ENCODE assay signal across 21 cellular contexts in genomic region chr17:5877366-5877765, GRCh38.
"Had no signal": no experiment of that assay in that cellular context is flagged by ENCODE, and none has a peak within 500 bp of the region (broad histone marks: within the 10 kb centered on the region; RNA-seq: fewer than 3 reads in every experiment).

No MANE protein-coding gene starts in this region.

- H3K4me3 Mint-ChIP-seq: IgD-negative memory B cell had no signal

- H3K4me1 ChIP-seq: SJSA1 had no signal

- H3K27ac Mint-ChIP-seq: IgD-negative memory B cell had no signal

- DNase-seq: KBM-7, MV-4-11, NCI-H1048, NCI-H1105, NCI-H1417, NCI-H146, NCI-H1694 treated with DMSO at 0.1 percent for 48 hours, NCI-H1930, NCI-H2081, NCI-H2107, NCI-H2227 treated with DMSO at 0.1 percent for 48 hours, NCI-H524, NCI-H526 treated with DMSO at 0.1 percent for 48 hours, NCI-H774, RPMI8226, SIG-M5, SW 1271 had no signal

- H3K9me3 ChIP-seq: SJSA1 had no signal

- H3K4me1 Mint-ChIP-seq: IgD-negative memory B cell had no signal

- H3K27me3 ChIP-seq: SJSA1 had no signal

- H3K36me3 Mint-ChIP-seq: IgD-negative memory B cell had no signal

- H3K27ac ChIP-seq: HL-60, SJSA1, SK-N-MC had no signal
